In genomic region chr12:42932937-42933336, GRCh38 we compare ENCODE assay signal across 28 cellular contexts.
"Had no signal": no experiment of that assay in that cellular context is flagged by ENCODE, and none has a peak within 500 bp of the region (broad histone marks: within the 10 kb centered on the region; RNA-seq: fewer than 3 reads in every experiment).

No MANE protein-coding gene starts in this region.

- H3K9ac ChIP-seq: KMS-11 had no signal

- H3K9me3 ChIP-seq: ascending aorta, body of pancreas had no signal

- H3K4me2 ChIP-seq: KMS-11 had no signal

- H3K27me3 ChIP-seq: ascending aorta, body of pancreas had no signal

- H3K36me3 ChIP-seq: ascending aorta had no signal

- FAIRE-seq: bronchial epithelial cell, RCC 7860 had no signal

- H3K4me3 ChIP-seq: ascending aorta, body of pancreas had no signal

- H3K4me1 ChIP-seq: ascending aorta, body of pancreas had no signal

- DNase-seq: activated B cell treated with CpG ODN at 0.5 μM for 24 hours; activated CD4-positive, alpha-beta T cell treated with anti-CD3 and anti-CD28 coated beads for 1 hour; activated CD4-positive, alpha-beta T cell treated with anti-CD3 and anti-CD28 coated beads, Interleukin-2, amount 10 ng/mL, durations not matched to agents 24 days and 14 days; activated CD4-positive, alpha-beta T cell treated with anti-CD3 and anti-CD28 coated beads, Interleukin-2, amount 50 U/mL, for 48 hours; activated CD8-positive, alpha-beta memory T cell treated with anti-CD3 and anti-CD28 coated beads, Interleukin-2, amount 10 ng/mL, durations not matched to agents 7 days and 5 days; activated effector memory CD4-positive, alpha-beta T cell treated with anti-CD3 and anti-CD28 coated beads, Interleukin-2, amount 50 U/mL, for 16 hours; activated naive CD4-positive, alpha-beta T cell treated with Interleukin-2 at 50 U/mL for 16 hours; activated naive CD8-positive, alpha-beta T cell treated with anti-CD3 and anti-CD28 coated beads, Interleukin-2, amount 50 U/mL, for 24 hours; activated T-cell treated with anti-CD3 and anti-CD28 coated beads, Interleukin-2, amount 50 U/mL, for 24 hours; amniotic stem cell; body of pancreas; central memory CD4-positive, alpha-beta T cell; MV-4-11; NCI-H1092 treated with DMSO at 0.1 percent for 48 hours; NCI-H1436 treated with DMSO at 0.1 percent for 48 hours; NCI-H187; NCI-H2081; NCI-H510A treated with DMSO at 0.1 percent for 48 hours; NK-92 treated with Interleukin-12 subunit alpha and Interleukin-12 subunit beta, amount 100 ng/mL, for 24 hours; OCI-M1; SHP77; T-helper 17 cell; T-helper 9 cell had no signal

- ATAC-seq: activated CD8-positive, alpha-beta memory T cell treated with anti-CD3 and anti-CD28 coated beads, Interleukin-2, amount 10 ng/mL, durations not matched to agents 7 days and 5 days; activated naive CD4-positive, alpha-beta T cell treated with anti-CD3 and anti-CD28 coated beads, Interleukin-2, amount 50 U/mL, for 72 hours; activated naive CD8-positive, alpha-beta T cell treated with anti-CD3 and anti-CD28 coated beads, Interleukin-2, amount 50 U/mL, for 24 hours; body of pancreas; T-helper 17 cell had no signal

- H3K27ac ChIP-seq: ascending aorta, body of pancreas, KMS-11 had no signal
